11 cellular contexts compared by ENCODE assay signal in the genomic region with DNA sequence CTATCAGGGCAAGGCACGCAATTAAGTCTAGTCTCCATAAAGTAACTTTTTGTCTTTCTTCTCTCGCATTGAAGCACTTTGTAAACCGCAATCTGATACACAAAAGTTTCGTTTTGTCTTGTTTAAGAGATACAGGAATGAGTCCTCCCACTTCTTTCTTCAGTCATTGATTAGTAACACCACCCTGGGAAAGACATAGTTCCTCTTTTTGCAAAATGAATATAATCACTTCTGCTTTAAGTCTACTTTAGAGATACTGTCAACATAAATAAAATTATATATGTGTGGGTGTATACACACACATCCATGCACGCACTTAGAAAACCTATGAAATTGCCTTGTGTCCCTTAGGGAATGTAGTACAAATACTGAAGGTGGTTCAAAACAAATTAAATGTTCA. TPM values are rescaled to one million over a fixed set of nuclear protein-coding genes. Genes with fewer than 3 reads are reported as not detected.
DNase-seq lines count a peak whose midpoint lies in the region; ATAC-seq and TF ChIP-seq lines count a peak whose summit lies in the region.
"Had no signal": no experiment of that assay in that cellular context is flagged by ENCODE, and none has a peak within 500 bp of the region (broad histone marks: within the 10 kb centered on the region; RNA-seq: fewer than 3 reads in every experiment).

No MANE protein-coding gene starts in this region.

- H3K27ac Mint-ChIP-seq in activated CD4-positive, alpha-beta memory T cell treated with anti-CD3 and anti-CD28 coated beads, Interleukin-2, amount 10 ng/mL, durations not matched to agents 7 days and 5 days: no peak overlapping the region
- H3K27ac Mint-ChIP-seq: naive thymus-derived CD4-positive, alpha-beta T cell had no signal

- H3K9me3 Mint-ChIP-seq in activated CD4-positive, alpha-beta memory T cell treated with anti-CD3 and anti-CD28 coated beads, Interleukin-2, amount 10 ng/mL, durations not matched to agents 7 days and 5 days: no peaks in the 10 kb centered on the region
- H3K9me3 Mint-ChIP-seq: naive thymus-derived CD4-positive, alpha-beta T cell had no signal

- CTCF ChIA-PET in GM10248 (lab: Yijun Ruan, JAX): interaction anchor here (0.9 to 3.4 kb wide), 6 partner anchors 8 to 565 kb away, joined by 3 to 33 read pairs (median 4); partner anchors contain the start of gene PLAC8
- CTCF ChIA-PET in activated CD4-positive, alpha-beta memory T cell treated with anti-CD3 and anti-CD28 coated beads, Interleukin-2, amount 10 ng/mL, durations not matched to agents 7 days and 5 days (lab: Charles Lee): interaction anchor here (0.8 to 1.2 kb wide), 2 partner anchors 12 to 117 kb away, joined by 3 to 4 read pairs; partner anchors contain the start of gene COQ2

- DNase-seq in GM10248 (ENCODE audit: extremely low spot score): peak; percentile 51
- peak; percentile 97 for DNase-seq in MV-4-11 (lab: John Stamatoyannopoulos, UW)
- no peak for DNase-seq in activated naive CD4-positive, alpha-beta T cell treated with anti-CD3 and anti-CD28 coated beads, Interleukin-2, amount 50 U/mL, for 16 hours
- DNase-seq in stimulated activated CD4-positive, alpha-beta T cell treated with anti-CD3 and anti-CD28 coated beads, Interleukin-4, amount 100 ng/mL, for 1 hour: no peak
- no peak for DNase-seq in T1000 (lab: John Stamatoyannopoulos, UW)
- no peak for DNase-seq in activated CD4-positive, alpha-beta memory T cell treated with anti-CD3 and anti-CD28 coated beads, Interleukin-2, amount 10 ng/mL, durations not matched to agents 7 days and 5 days
- DNase-seq: activated CD8-positive, alpha-beta memory T cell treated with anti-CD3 and anti-CD28 coated beads, Interleukin-2, amount 50 U/mL, for 4 hours; naive thymus-derived CD4-positive, alpha-beta T cell had no signal

- POLR2A ChIA-PET in GM10248 (lab: Yijun Ruan, JAX): no interaction called here
- POLR2A ChIA-PET in activated CD4-positive, alpha-beta memory T cell treated with anti-CD3 and anti-CD28 coated beads, Interleukin-2, amount 10 ng/mL, durations not matched to agents 7 days and 5 days (lab: Charles Lee): interaction anchor here (1.0 kb wide), 1 partner anchor 37 kb away, joined by 3 read pairs; no protein-coding TSS in a partner anchor

- no peaks in the 10 kb centered on the region for H3K27me3 Mint-ChIP-seq in activated CD4-positive, alpha-beta memory T cell treated with anti-CD3 and anti-CD28 coated beads, Interleukin-2, amount 10 ng/mL, durations not matched to agents 7 days and 5 days
- H3K27me3 Mint-ChIP-seq: naive thymus-derived CD4-positive, alpha-beta T cell had no signal

- H3K4me3 Mint-ChIP-seq in activated CD4-positive, alpha-beta memory T cell treated with anti-CD3 and anti-CD28 coated beads, Interleukin-2, amount 10 ng/mL, durations not matched to agents 7 days and 5 days: no peak overlapping the region
- H3K4me3 Mint-ChIP-seq: naive thymus-derived CD4-positive, alpha-beta T cell had no signal

- H3K4me1 Mint-ChIP-seq in activated CD4-positive, alpha-beta memory T cell treated with anti-CD3 and anti-CD28 coated beads, Interleukin-2, amount 10 ng/mL, durations not matched to agents 7 days and 5 days: peaks cover 39% of the 10 kb centered on the region

- ATAC-seq in GM19395 (IDR thresholded peaks at IDR 0.05; ENCODE audit: unreplicated experiment) (peak; percentile 89), HG02943 (IDR thresholded peaks at IDR 0.05; ENCODE audit: low read depth, unreplicated experiment) (peak; percentile 87)
- ATAC-seq: naive thymus-derived CD4-positive, alpha-beta T cell; Right ventricle myocardium inferior had no signal

- peaks cover 71% of the 10 kb centered on the region for H3K36me3 Mint-ChIP-seq in activated CD4-positive, alpha-beta memory T cell treated with anti-CD3 and anti-CD28 coated beads, Interleukin-2, amount 10 ng/mL, durations not matched to agents 7 days and 5 days (ENCODE audit: low read depth)

- no peak for TF ChIP-seq CTCF in GM10248 (IDR thresholded peaks at IDR 0.05; ENCODE audit: control extremely low read depth, extremely low read depth, low read depth, missing control alignments)

RNA-seq across cellular contexts. Expression of gene COQ2, which starts 11.7 kb away (rescaled TPM):
- 10 to 100 TPM; 20.3 to 20.7 TPM for total RNA-seq in activated CD4-positive, alpha-beta memory T cell treated with anti-CD3 and anti-CD28 coated beads, Interleukin-2, amount 10 ng/mL, durations not matched to agents 7 days and 5 days

Comparison
In these comparisons a context has a peak if more than half of its experiments do, and no peak if none do; other contexts are left out.
1. DNase-seq: peak in GM10248 (single experiment) and MV-4-11 (single experiment); none in activated naive CD4-positive, alpha-beta T cell treated with anti-CD3 and anti-CD28 coated beads, Interleukin-2, amount 50 U/mL, for 16 hours (single experiment), stimulated activated CD4-positive, alpha-beta T cell treated with anti-CD3 and anti-CD28 coated beads, Interleukin-4, amount 100 ng/mL, for 1 hour (single experiment), T1000 (single experiment) and activated CD4-positive, alpha-beta memory T cell treated with anti-CD3 and anti-CD28 coated beads, Interleukin-2, amount 10 ng/mL, durations not matched to agents 7 days and 5 days (single experiment).